11 cellular contexts compared by ENCODE assay signal in the genomic region with DNA sequence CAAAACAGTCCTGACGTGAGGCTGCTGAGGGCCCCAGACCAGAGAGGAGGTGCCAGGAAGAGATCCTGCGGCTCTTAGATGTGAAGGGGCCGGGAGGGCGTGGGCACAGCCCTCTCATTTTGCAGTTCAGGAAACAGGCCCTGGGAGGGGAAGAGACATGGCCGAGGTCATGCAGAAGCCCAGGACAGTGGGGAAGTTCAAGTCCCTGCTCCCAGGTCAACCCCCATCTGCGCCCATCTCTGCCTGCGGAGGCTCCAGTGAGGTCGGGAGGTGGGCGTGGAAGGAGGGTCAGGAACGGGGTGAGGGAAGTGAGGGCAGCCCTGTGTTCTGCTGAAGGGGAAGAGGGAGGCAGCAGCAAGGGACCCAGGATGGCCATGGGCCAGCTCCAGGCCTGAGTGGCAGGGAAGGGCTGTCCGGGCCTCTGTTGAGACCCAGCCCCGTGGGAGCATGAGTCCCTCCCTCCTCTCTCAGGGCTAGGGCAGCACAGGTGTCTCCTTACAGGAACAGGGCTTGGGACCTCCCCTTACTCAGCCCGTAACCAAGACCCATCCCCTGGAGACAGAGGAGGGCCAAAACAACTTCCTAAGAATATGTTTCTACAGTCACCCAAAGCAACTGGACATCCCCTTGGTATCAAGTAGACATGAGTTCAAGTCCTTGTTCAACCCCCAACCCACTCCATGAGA.
DNase-seq lines count a peak whose midpoint lies in the region; ATAC-seq and TF ChIP-seq lines count a peak whose summit lies in the region.
"Had no signal": no experiment of that assay in that cellular context is flagged by ENCODE, and none has a peak within 500 bp of the region (broad histone marks: within the 10 kb centered on the region; RNA-seq: fewer than 3 reads in every experiment).

No MANE protein-coding gene starts in this region.

- H2BK15ac ChIP-seq in IMR-90 (ENCODE audit: low read depth, low read length) = no peak overlapping the region

- POLR2A ChIA-PET in IMR-90 (lab: Charles Lee; ENCODE audit: unreplicated experiment) = no interaction called here

- DNase-seq in IMR-90 (no peak), lower leg skin (ENCODE audit: low spot score in 2 of 2) (peak; percentile 59 to 93), trophoblast cell (no peak), T-helper 1 cell (no peak)
- no peak for DNase-seq in activated T-helper 1 cell treated with anti-CD3 and anti-CD28 coated beads, Interleukin-12 subunit alpha, Interleukin-12 subunit beta, Interleukin-2, Interleukin-4 antibody, amounts not matched to agents 30 ng/mL and 10 ng/mL and 1 ng/mL, durations not matched to agents 14 hours and 24 hours and 36 hours (ENCODE audit: low spot score)
- no peak for DNase-seq in stimulated activated naive CD8-positive, alpha-beta T cell treated with anti-CD3 and anti-CD28 coated beads, Interleukin-15, amount 100 ng/mL, for 72 hours
- DNase-seq in activated CD4-positive, CD25-positive, alpha-beta regulatory T cell treated with anti-CD3 and anti-CD28 coated beads, Interleukin-2, amount 50 U/mL, for 72 hours = no peak
- DNase-seq: NCI-H2171, retina, SIG-M5 had no signal

- H2AK5ac ChIP-seq in IMR-90 (ENCODE audit: low read depth, low read length) (no peak overlapping the region), trophoblast cell (ENCODE audit: low read length) (no peak overlapping the region)

- no peaks in the 10 kb centered on the region for H3K27me3 ChIP-seq in IMR-90 (ENCODE audit: control insufficient read depth, insufficient read depth, low read length)
- H3K27me3 ChIP-seq in trophoblast cell (ENCODE audit: insufficient read depth, low read length) = no peaks in the 10 kb centered on the region
- H3K27me3 ChIP-seq: dorsolateral prefrontal cortex had no signal

- TF ChIP-seq CTCF in IMR-90 (conservative IDR thresholded peaks at IDR 0.05; ENCODE audit: low read depth, low read length) = no peak
- TF ChIP-seq CTCF in lower leg skin (IDR thresholded peaks at IDR 0.05) = no peak

- no peak overlapping the region for H3K18ac ChIP-seq in IMR-90 (ENCODE audit: low read depth, low read length)
- H3K18ac ChIP-seq in trophoblast cell (ENCODE audit: low read length) = no peak overlapping the region

- H2BK12ac ChIP-seq in trophoblast cell (ENCODE audit: low read length) = no peak overlapping the region

- intact Hi-C loops in IMR-90 (cut with micrococcal nuclease) = no loop called here
- intact Hi-C loops in activated T-helper 1 cell treated with anti-CD3 and anti-CD28 coated beads, Interleukin-12 subunit alpha, Interleukin-12 subunit beta, Interleukin-2, Interleukin-4 antibody, amounts not matched to agents 30 ng/mL and 10 ng/mL and 1 ng/mL, durations not matched to agents 14 hours and 24 hours and 36 hours (cut with micrococcal nuclease) = no loop called here
- intact Hi-C loops in lower leg skin (cut with DNase I; ENCODE audit: low total_unique reads) = no loop called here

- CTCF ChIA-PET in IMR-90 (lab: Yijun Ruan, JAX) = interaction anchor here (0.6 kb wide), 1 partner anchor 24 kb away, joined by 3 read pairs; no protein-coding TSS in a partner anchor

- H4K8ac ChIP-seq in IMR-90 (ENCODE audit: low read depth in 2 of 2, low read length in 2 of 2) (no peak overlapping the region), trophoblast cell (ENCODE audit: low read depth, low read length) (no peak overlapping the region)

- no peak overlapping the region for H3K56ac ChIP-seq in IMR-90 (ENCODE audit: extremely low read depth, insufficient read depth, low read length)

- H3K27ac ChIP-seq in IMR-90 (ENCODE audit: insufficient read depth, low read length) (no peak overlapping the region), trophoblast cell (ENCODE audit: low read depth, low read length) (no peak overlapping the region)

- peak overlapping the region; percentile 15 for H3K4me3 Mint-ChIP-seq in activated T-helper 1 cell treated with anti-CD3 and anti-CD28 coated beads, Interleukin-12 subunit alpha, Interleukin-12 subunit beta, Interleukin-2, Interleukin-4 antibody, amounts not matched to agents 30 ng/mL and 10 ng/mL and 1 ng/mL, durations not matched to agents 14 hours and 24 hours and 36 hours
- peak overlapping the region; percentile 43 to 98 for H3K4me3 Mint-ChIP-seq in stimulated activated naive CD8-positive, alpha-beta T cell treated with anti-CD3 and anti-CD28 coated beads, Interleukin-15, amount 100 ng/mL, for 72 hours

- dilution Hi-C loops in IMR-90 (cut with HindIII; ENCODE audit: low sequenced_read_pairs, unreplicated experiment) = no loop called here

- H3K9me3 ChIP-seq in IMR-90 (ENCODE audit: control insufficient read depth, insufficient read depth, low read length) (no peaks in the 10 kb centered on the region), trophoblast cell (ENCODE audit: insufficient read depth, low read depth, low read length) (peaks cover 2% of the 10 kb centered on the region)

- no peak overlapping the region for H2BK20ac ChIP-seq in IMR-90 (ENCODE audit: low read depth, low read length)

- H3K4me2 ChIP-seq in IMR-90 (ENCODE audit: low read depth, low read length) (no peak overlapping the region), trophoblast cell (ENCODE audit: low read length) (no peak overlapping the region)

- H4K20me1 ChIP-seq in IMR-90 (ENCODE audit: insufficient read depth, low read length) = no peaks in the 10 kb centered on the region

- 100% methylated on average over 3 of the region's 13 CpGs; no CpG with 5 or more reads in 1 of the 2 experiments for WGBS in IMR-90 (ENCODE audit: extremely low coverage in 2 of 2, insufficient read length in 1 of 2), 2 experiments
- 62 to 75% methylated on average over 13 of the region's 13 CpGs for WGBS in lower leg skin, 2 donors
- WGBS in trophoblast cell (ENCODE audit: extremely low coverage, insufficient coverage, insufficient read length) = no CpG with 5 or more reads among the region's 13 CpGs

- H3K79me1 ChIP-seq in IMR-90 (ENCODE audit: low read depth in 1 of 2, low read length in 2 of 2) = peaks cover 14 to 23% of the 10 kb centered on the region in 2 experiments; a peak in 3 of 4 replicates
- no peaks in the 10 kb centered on the region for H3K79me1 ChIP-seq in trophoblast cell (ENCODE audit: low read length)

- H2BK120ac ChIP-seq in IMR-90 (ENCODE audit: low read depth, low read length) (no peak overlapping the region), trophoblast cell (ENCODE audit: insufficient read depth, low read length, poor library complexity) (no peak overlapping the region)

- H3K9me1 ChIP-seq in IMR-90 (ENCODE audit: insufficient read depth, low read length) = peaks cover 27% of the 10 kb centered on the region

- no peak for TF ChIP-seq POLR2A in IMR-90 (IDR thresholded peaks at IDR 0.05; ENCODE audit: low read depth, low read length)
- TF ChIP-seq POLR2A in lower leg skin (IDR thresholded peaks at IDR 0.05) = no peak

- H3K27ac Mint-ChIP-seq in activated T-helper 1 cell treated with anti-CD3 and anti-CD28 coated beads, Interleukin-12 subunit alpha, Interleukin-12 subunit beta, Interleukin-2, Interleukin-4 antibody, amounts not matched to agents 30 ng/mL and 10 ng/mL and 1 ng/mL, durations not matched to agents 14 hours and 24 hours and 36 hours = no peak overlapping the region
- peak overlapping the region; percentile 79 to 94 for H3K27ac Mint-ChIP-seq in stimulated activated naive CD8-positive, alpha-beta T cell treated with anti-CD3 and anti-CD28 coated beads, Interleukin-15, amount 100 ng/mL, for 72 hours

- H3K36me3 ChIP-seq in IMR-90 (ENCODE audit: control insufficient read depth, insufficient read depth, low read length) (peaks cover 46% of the 10 kb centered on the region), trophoblast cell (ENCODE audit: control insufficient read depth in 1 of 2, insufficient read depth in 2 of 2, low read length in 2 of 2) (peaks cover 20 to 26% of the 10 kb centered on the region in 2 experiments)

- TF ChIP-seq RAD21 in IMR-90 (IDR thresholded peaks at IDR 0.05; ENCODE audit: low read length) = no peak

- no TSS peak for BruUV-seq in IMR-90 (replicated peaks; lab: Mats Ljungman, UMichigan)

- H4K91ac ChIP-seq in IMR-90 (ENCODE audit: insufficient read depth, low read depth, low read length) = no peak overlapping the region
- no peak overlapping the region for H4K91ac ChIP-seq in trophoblast cell (ENCODE audit: low read depth, low read length)

- no peak overlapping the region for H3K14ac ChIP-seq in IMR-90 (replicated peaks; ENCODE audit: low read depth, low read length)
- no peak overlapping the region for H3K14ac ChIP-seq in trophoblast cell (ENCODE audit: low read length)

- no peaks in the 10 kb centered on the region for H3K79me2 ChIP-seq in trophoblast cell (ENCODE audit: control insufficient read depth, insufficient read depth, low read length, poor library complexity)

- H3K4me1 ChIP-seq in IMR-90 (ENCODE audit: control insufficient read depth, insufficient read depth, low read length) (no peaks in the 10 kb centered on the region), trophoblast cell (ENCODE audit: control insufficient read depth in 1 of 2, insufficient read depth in 2 of 2, low read length in 2 of 2) (peaks cover 0 to 6% of the 10 kb centered on the region in 2 experiments)

- peaks cover 70% of the 10 kb centered on the region for H3K4me1 Mint-ChIP-seq in activated T-helper 1 cell treated with anti-CD3 and anti-CD28 coated beads, Interleukin-12 subunit alpha, Interleukin-12 subunit beta, Interleukin-2, Interleukin-4 antibody, amounts not matched to agents 30 ng/mL and 10 ng/mL and 1 ng/mL, durations not matched to agents 14 hours and 24 hours and 36 hours (ENCODE audit: low read depth)
- peaks cover 84% of the 10 kb centered on the region for H3K4me1 Mint-ChIP-seq in stimulated activated naive CD8-positive, alpha-beta T cell treated with anti-CD3 and anti-CD28 coated beads, Interleukin-15, amount 100 ng/mL, for 72 hours

- H3K9ac ChIP-seq in IMR-90 (ENCODE audit: low read depth, low read length) (no peak overlapping the region), trophoblast cell (ENCODE audit: low read length) (no peak overlapping the region)

- H4K12ac ChIP-seq in trophoblast cell (ENCODE audit: low read depth, low read length) = no peak overlapping the region

- in situ Hi-C loops in IMR-90 (cut with MboI; ENCODE audit: low sequenced_read_pairs) = no loop called here

- H4K5ac ChIP-seq in IMR-90 (ENCODE audit: low read depth, low read length) = no peak overlapping the region

- H2AFZ ChIP-seq in IMR-90 (replicated peaks; ENCODE audit: low read length, poor library complexity) = no peak overlapping the region
- H2AFZ ChIP-seq in trophoblast cell (ENCODE audit: insufficient read depth, low read length, poor library complexity) = no peak overlapping the region

- H3K4me3 ChIP-seq in IMR-90 (ENCODE audit: insufficient read depth, low read depth, low read length) (no peak overlapping the region), lower leg skin (ENCODE audit: low read depth, poor library complexity, severe bottlenecking) (no peak overlapping the region), trophoblast cell (ENCODE audit: low read depth, low read length) (no peak overlapping the region)
- H3K4me3 ChIP-seq: dorsolateral prefrontal cortex had no signal

- H3K23ac ChIP-seq in IMR-90 (ENCODE audit: low read depth, low read length) (no peak overlapping the region), trophoblast cell (ENCODE audit: low read length) (no peak overlapping the region)

- ATAC-seq in IMR-90 (ENCODE audit: low read depth) = no peak
- ATAC-seq in stimulated activated naive CD8-positive, alpha-beta T cell treated with anti-CD3 and anti-CD28 coated beads, Interleukin-15, amount 100 ng/mL, for 72 hours = no peak

- H3K9me3 Mint-ChIP-seq in activated T-helper 1 cell treated with anti-CD3 and anti-CD28 coated beads, Interleukin-12 subunit alpha, Interleukin-12 subunit beta, Interleukin-2, Interleukin-4 antibody, amounts not matched to agents 30 ng/mL and 10 ng/mL and 1 ng/mL, durations not matched to agents 14 hours and 24 hours and 36 hours = no peaks in the 10 kb centered on the region
- no peaks in the 10 kb centered on the region for H3K9me3 Mint-ChIP-seq in stimulated activated naive CD8-positive, alpha-beta T cell treated with anti-CD3 and anti-CD28 coated beads, Interleukin-15, amount 100 ng/mL, for 72 hours

- H3K4ac ChIP-seq in IMR-90 (ENCODE audit: low read depth, low read length) (no peak overlapping the region), trophoblast cell (ENCODE audit: low read depth, low read length) (no peak overlapping the region)

- H2BK5ac ChIP-seq in IMR-90 (ENCODE audit: low read depth, low read length, poor library complexity, severe bottlenecking) (no peak overlapping the region), trophoblast cell (ENCODE audit: low read depth, low read length, poor library complexity) (no peak overlapping the region)

- peaks cover 76% of the 10 kb centered on the region for H3K36me3 Mint-ChIP-seq in activated T-helper 1 cell treated with anti-CD3 and anti-CD28 coated beads, Interleukin-12 subunit alpha, Interleukin-12 subunit beta, Interleukin-2, Interleukin-4 antibody, amounts not matched to agents 30 ng/mL and 10 ng/mL and 1 ng/mL, durations not matched to agents 14 hours and 24 hours and 36 hours (ENCODE audit: low read depth)

- H3K27me3 Mint-ChIP-seq in activated T-helper 1 cell treated with anti-CD3 and anti-CD28 coated beads, Interleukin-12 subunit alpha, Interleukin-12 subunit beta, Interleukin-2, Interleukin-4 antibody, amounts not matched to agents 30 ng/mL and 10 ng/mL and 1 ng/mL, durations not matched to agents 14 hours and 24 hours and 36 hours (ENCODE audit: insufficient read depth) = no peaks in the 10 kb centered on the region
- H3K27me3 Mint-ChIP-seq in stimulated activated naive CD8-positive, alpha-beta T cell treated with anti-CD3 and anti-CD28 coated beads, Interleukin-15, amount 100 ng/mL, for 72 hours = no peaks in the 10 kb centered on the region

- H2AK9ac ChIP-seq in IMR-90 (replicated peaks; ENCODE audit: low read depth, low read length, poor library complexity) = peak overlapping the region; percentile 50

Comparison
In these comparisons a context has a peak if more than half of its experiments do, and no peak if none do; other contexts are left out.
1. DNase-seq: peak in lower leg skin (2 of 2); none in IMR-90 (single experiment), activated T-helper 1 cell treated with anti-CD3 and anti-CD28 coated beads, Interleukin-12 subunit alpha, Interleukin-12 subunit beta, Interleukin-2, Interleukin-4 antibody, amounts not matched to agents 30 ng/mL and 10 ng/mL and 1 ng/mL, durations not matched to agents 14 hours and 24 hours and 36 hours (single experiment), stimulated activated naive CD8-positive, alpha-beta T cell treated with anti-CD3 and anti-CD28 coated beads, Interleukin-15, amount 100 ng/mL, for 72 hours (0 of 2), trophoblast cell (0 of 2), T-helper 1 cell (0 of 5) and activated CD4-positive, CD25-positive, alpha-beta regulatory T cell treated with anti-CD3 and anti-CD28 coated beads, Interleukin-2, amount 50 U/mL, for 72 hours (single experiment).